Comparison of ENCODE assay signal across 11 cellular contexts in the genomic region with DNA sequence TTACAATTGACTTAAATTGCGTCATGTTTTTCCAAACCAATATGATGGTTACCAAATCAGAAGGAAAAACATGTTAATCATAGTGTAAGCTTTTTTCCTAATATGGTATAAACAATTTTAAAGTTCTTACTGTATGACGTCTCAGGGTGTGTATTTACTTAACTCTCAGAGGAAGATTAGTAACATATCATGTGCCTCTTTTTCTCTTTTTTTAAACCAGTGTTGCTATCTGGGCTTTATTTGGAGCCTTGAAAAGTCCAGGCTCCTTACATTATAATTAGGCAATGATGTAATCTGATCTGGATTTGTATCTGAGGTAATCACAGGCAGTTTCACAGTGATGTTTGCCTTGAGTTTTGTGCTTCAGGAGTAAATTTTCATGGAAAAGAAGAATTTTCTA. TPM values are rescaled to one million over a fixed set of nuclear protein-coding genes. Genes with fewer than 3 reads are reported as not detected.
DNase-seq lines count a peak whose midpoint lies in the region; ATAC-seq and TF ChIP-seq lines count a peak whose summit lies in the region.
"Had no signal": no experiment of that assay in that cellular context is flagged by ENCODE, and none has a peak within 500 bp of the region (broad histone marks: within the 10 kb centered on the region; RNA-seq: fewer than 3 reads in every experiment).

No MANE protein-coding gene starts in this region.

- H3K27me3 ChIP-seq in left lung (no peaks in the 10 kb centered on the region), BE2C (no peaks in the 10 kb centered on the region), Peyer's patch (no peaks in the 10 kb centered on the region)

- peak; percentile 98 for DNase-seq in AG04449 (ENCODE audit: low read depth, low spot score)
- DNase-seq in HT1080 (ENCODE audit: low read depth): peak; percentile 76
- DNase-seq in brain pericyte (ENCODE audit: low read depth, low spot score): peak; percentile 55
- no peak for DNase-seq in left lung
- no peak for DNase-seq in UCSD-AML1 (lab: John Stamatoyannopoulos, UW; ENCODE audit: unreplicated experiment)
- DNase-seq in BE2C: no peak
- no peak for DNase-seq in Peyer's patch
- DNase-seq: activated T-cell treated with anti-CD3 and anti-CD28 coated beads, Interleukin-2, amount 50 U/mL, for 72 hours; H7; NCI-H446 treated with DMSO at 0.1 percent for 48 hours had no signal

- CTCF ChIA-PET in AG04449 (lab: Yijun Ruan, JAX): interaction anchor here (2.3 kb wide), 1 partner anchor 21 kb away, joined by 6 read pairs; a partner anchor contains a TSS

- no peaks in the 10 kb centered on the region for H3K4me1 ChIP-seq in left lung
- H3K4me1 ChIP-seq in BE2C: no peaks in the 10 kb centered on the region
- H3K4me1 ChIP-seq in Peyer's patch: no peaks in the 10 kb centered on the region

- POLR2A ChIA-PET in AG04449 (lab: Yijun Ruan, JAX): interaction anchor here (0.6 to 1.4 kb wide), 2 partner anchors 16 to 21 kb away, joined by 3 to 4 read pairs; a partner anchor contains a TSS

- H3K36me3 ChIP-seq in left lung: no peaks in the 10 kb centered on the region
- H3K36me3 ChIP-seq in BE2C: no peaks in the 10 kb centered on the region
- H3K36me3 ChIP-seq in Peyer's patch: no peaks in the 10 kb centered on the region

- no peak for TF ChIP-seq POLR2A in Peyer's patch (IDR thresholded peaks at IDR 0.05)

- ATAC-seq in left lung (peak; percentile 58), HG02840 (IDR thresholded peaks at IDR 0.05; ENCODE audit: low FRiP score, unreplicated experiment) (no peak)
- ATAC-seq: activated T-cell treated with anti-CD3 and anti-CD28 coated beads, Interleukin-2, amount 50 U/mL, for 72 hours had no signal

- TF ChIP-seq CTCF in AG04449 (IDR thresholded peaks at IDR 0.05; ENCODE audit: insufficient read depth, low read length, missing control alignments): no peak
- no peak for TF ChIP-seq CTCF in left lung (IDR thresholded peaks at IDR 0.05)
- TF ChIP-seq CTCF in BE2C (IDR thresholded peaks at IDR 0.05; ENCODE audit: low read depth, low read length): no peak
- no peak for TF ChIP-seq CTCF in Peyer's patch (IDR thresholded peaks at IDR 0.05)

- H3K4me3 ChIP-seq in AG04449 (ENCODE audit: low read depth, low read length): no peak overlapping the region
- H3K4me3 ChIP-seq in left lung: no peak overlapping the region
- H3K4me3 ChIP-seq in BE2C (ENCODE audit: low read depth, low read length): no peak overlapping the region
- no peak overlapping the region for H3K4me3 ChIP-seq in Peyer's patch

- intact Hi-C loops in left lung (cut with DNase I): no loop called here

- H3K9me3 ChIP-seq in left lung (no peaks in the 10 kb centered on the region), BE2C (no peaks in the 10 kb centered on the region), Peyer's patch (no peaks in the 10 kb centered on the region)

- H3K27ac ChIP-seq in left lung: no peak overlapping the region
- H3K27ac ChIP-seq in Peyer's patch: peak overlapping the region in 1 of 4 donors; percentile 45

RNA-seq across cellular contexts. Expression of a gene that starts 20.4 kb away (rescaled TPM):
- 10.5 and 12.8 TPM in 2 replicates for total RNA-seq in HT1080 (2014; rRNA removed; shearing (Covaris generic))
- polyA plus RNA-seq in HT1080 (2015; cell fraction: cytosol; rRNA removed): 15.6 and 20.7 TPM in 2 replicates
- 13.3 and 13.8 TPM in 2 replicates for polyA plus RNA-seq in HT1080 (2015; cell fraction: nucleus; rRNA removed)
- 10 to 100 TPM; 14.0 to 21.7 TPM for total RNA-seq in left lung
- polyA plus RNA-seq in BE2C (2012; ENCODE audit: insufficient read depth, insufficient read length, low read depth): 2.5 TPM
- total RNA-seq in Peyer's patch: 10 to 100 TPM in 1 of 4 donors, 1 to 10 TPM in 3; 3.0 to 18.2 (median 5.0) TPM

Comparison
In these comparisons a context has a peak if more than half of its experiments do, and no peak if none do; other contexts are left out.
1. DNase-seq: peak in AG04449 (single experiment), HT1080 (single experiment) and brain pericyte (single experiment); none in left lung (0 of 2), UCSD-AML1 (single experiment), BE2C (single experiment) and Peyer's patch (0 of 3).